In genomic region chrX:152824841-152825374, GRCh38 we compare ENCODE assay signal across 19 cellular contexts. TPM values are rescaled to one million over a fixed set of nuclear protein-coding genes. Genes with fewer than 3 reads are reported as not detected.
DNase-seq lines count a peak whose midpoint lies in the region; ATAC-seq and TF ChIP-seq lines count a peak whose summit lies in the region.
"Had no signal": no experiment of that assay in that cellular context is flagged by ENCODE, and none has a peak within 500 bp of the region (broad histone marks: within the 10 kb centered on the region; RNA-seq: fewer than 3 reads in every experiment).

No MANE protein-coding gene starts in this region.

- POLR2A ChIA-PET in PC-3 (lab: Charles Lee; ENCODE audit: unreplicated experiment), result no interaction called here

- H3K27ac ChIP-seq in GM23248, result no peak overlapping the region
- H3K27ac ChIP-seq in PC-3 (ENCODE audit: low read length), result no peak overlapping the region
- H3K27ac ChIP-seq: BLaER1 had no signal

- H3K9ac ChIP-seq in GM23248 (no peak overlapping the region), PC-3 (ENCODE audit: low read length) (no peak overlapping the region)
- H3K9ac ChIP-seq: BLaER1 had no signal

- intact Hi-C loops in PC-3 (cut with micrococcal nuclease), result loop anchor here (5.0 kb wide), 1 partner anchor 1673 kb away; no protein-coding TSS in a partner anchor

- H3K4me3 ChIP-seq in GM23248 (no peak overlapping the region), PC-3 (ENCODE audit: low read length) (no peak overlapping the region), epithelial cell of esophagus (ENCODE audit: low read length) (no peak overlapping the region)
- H3K4me3 ChIP-seq: BLaER1 had no signal

- TF ChIP-seq CTCF in PC-3 (conservative IDR thresholded peaks at IDR 0.05; ENCODE audit: low read depth, low read length) (no peak), epithelial cell of esophagus (IDR thresholded peaks at IDR 0.05; ENCODE audit: insufficient read depth, low read depth, low read length, missing control alignments) (no peak)

- H2AFZ ChIP-seq in GM23248, result no peak overlapping the region
- no peak overlapping the region for H2AFZ ChIP-seq in PC-3 (ENCODE audit: low read length)

- H3K79me2 ChIP-seq in GM23248 (ENCODE audit: insufficient read depth) (peaks cover 7% of the 10 kb centered on the region; the same call in 1 of the 2 replicates), PC-3 (ENCODE audit: low read length) (no peaks in the 10 kb centered on the region; the same call in 1 of the 2 replicates)

- no peaks in the 10 kb centered on the region for H4K20me1 ChIP-seq in GM23248 (ENCODE audit: insufficient read depth)
- H4K20me1 ChIP-seq in PC-3 (ENCODE audit: low read length), result no peaks in the 10 kb centered on the region

- H3F3A ChIP-seq in GM23248 (ENCODE audit: insufficient read depth), result 0 out of 2 replicates have a peak, but pooled peaks cover 7% of the 10 kb centered on the region
- no peaks in the 10 kb centered on the region for H3F3A ChIP-seq in PC-3 (ENCODE audit: low read length, unreplicated experiment)

- no peaks in the 10 kb centered on the region for H3K27me3 ChIP-seq in GM23248 (replicated peaks; ENCODE audit: insufficient read depth)
- no peaks in the 10 kb centered on the region for H3K27me3 ChIP-seq in PC-3 (ENCODE audit: low read length)

- H3K9me3 ChIP-seq in GM23248 (ENCODE audit: low read depth), result no peaks in the 10 kb centered on the region
- no peaks in the 10 kb centered on the region for H3K9me3 ChIP-seq in PC-3 (ENCODE audit: low read length)
- H3K9me3 ChIP-seq: BLaER1 had no signal

- DNase-seq in GM23248 (peak; percentile 53), PC-3 (peak; percentile 67), epithelial cell of esophagus (ENCODE audit: low read depth) (peak; percentile 64), kidney tubule cell (ENCODE audit: low spot score) (peak; percentile 37), UCSD-AML1 (lab: John Stamatoyannopoulos, UW; ENCODE audit: unreplicated experiment) (no peak), NCI-H146 treated with DMSO at 0.1 percent for 48 hours (lab: John Stamatoyannopoulos, UW; ENCODE audit: unreplicated experiment) (no peak), SW 1271 (lab: John Stamatoyannopoulos, UW) (no peak)
- DNase-seq: CD4-positive, alpha-beta memory T cell; H9; NCI-H1417 treated with DMSO at 0.1 percent for 48 hours; NCI-H1930; NCI-H226; NCI-H524; NCI-H82; OCI-M1; RPMI8226; SIG-M5 had no signal

- H3K9me2 ChIP-seq in GM23248 (ENCODE audit: insufficient read depth), result no peaks in the 10 kb centered on the region
- H3K9me2 ChIP-seq in PC-3 (replicated peaks; ENCODE audit: low read length), result no peaks in the 10 kb centered on the region

- in situ Hi-C loops in GM23248 (cut with MboI), result loop anchor here (25.0 kb wide), 1 partner anchor 1063 kb away; no protein-coding TSS in a partner anchor

- no peak overlapping the region for H3K4me2 ChIP-seq in GM23248 (ENCODE audit: unreplicated experiment)
- no peak overlapping the region for H3K4me2 ChIP-seq in PC-3 (ENCODE audit: low read length)
- H3K4me2 ChIP-seq: BLaER1 had no signal

- no TSS peak for BruUV-seq in PC-3 (replicated peaks; lab: Mats Ljungman, UMichigan)

- H3K36me3 ChIP-seq in GM23248 (ENCODE audit: low read depth) (peaks cover 2% of the 10 kb centered on the region; the same call in 1 of the 2 replicates), PC-3 (ENCODE audit: low read depth, low read length) (no peaks in the 10 kb centered on the region)
- H3K36me3 ChIP-seq: BLaER1 had no signal

- CTCF ChIA-PET in PC-3 (lab: Charles Lee), result no interaction called here

- ATAC-seq in PC-3, result peak; percentile 75

- H3K4me1 ChIP-seq in GM23248 (ENCODE audit: insufficient read depth) (peaks cover 8% of the 10 kb centered on the region), PC-3 (ENCODE audit: insufficient read depth, low read length) (peaks cover 35% of the 10 kb centered on the region)

- 40 to 43% methylated on average over 6 to 7 of the region's 7 CpGs for WGBS in GM23248 (ENCODE audit: low coverage in 1 of 2, low lambda C conversion rate in 2 of 2, missing lambda C conversion rate in 2 of 2), 2 experiments

RNA-seq across cellular contexts. Expression of gene CETN2, which starts 5.6 kb away (rescaled TPM):
- total RNA-seq in GM23248 (2014; rRNA removed; shearing (Covaris generic)), result 51.7 and 73.7 TPM in 2 replicates
- polyA plus RNA-seq in GM23248 (2016; fragmentation: Nextera tagmentation; extraction: Ambion mirVana), result 72.0 and 74.5 TPM in 2 replicates
- 40.9 and 42.9 TPM in 2 replicates for total RNA-seq in PC-3 (2014; rRNA removed)

RNA-seq across cellular contexts. Expression of gene NSDHL, which starts 6.0 kb away (rescaled TPM):
- total RNA-seq in GM23248 (2014; rRNA removed; shearing (Covaris generic)), result 8.3 and 11.2 TPM in 2 replicates
- 24.0 and 25.2 TPM in 2 replicates for polyA plus RNA-seq in GM23248 (2016; fragmentation: Nextera tagmentation; extraction: Ambion mirVana)
- 32.3 and 33.7 TPM in 2 replicates for total RNA-seq in PC-3 (2014; rRNA removed)

RNA-seq across cellular contexts. Expression of gene MAGEA6, which starts 55.4 kb away (rescaled TPM):
- not detected in 2 replicates for total RNA-seq in GM23248 (2014; rRNA removed; shearing (Covaris generic))
- polyA plus RNA-seq in GM23248 (2016; fragmentation: Nextera tagmentation; extraction: Ambion mirVana), result not detected in 2 replicates
- total RNA-seq in PC-3 (2014; rRNA removed), result 1.2 and 1.3 TPM in 2 replicates
- total RNA-seq: A673; CD4-positive, alpha-beta memory T cell; H9 had no signal
- polyA plus RNA-seq: CD4-positive, alpha-beta memory T cell had no signal

Comparison
In these comparisons a context has a peak if more than half of its experiments do, and no peak if none do; other contexts are left out.
1. DNase-seq: peak in GM23248 (single experiment), PC-3 (single experiment), epithelial cell of esophagus (single experiment) and kidney tubule cell (single experiment); none in UCSD-AML1 (single experiment), NCI-H146 treated with DMSO at 0.1 percent for 48 hours (single experiment) and SW 1271 (0 of 2).